ENCODE assay signal across 29 cellular contexts in the genomic region with DNA sequence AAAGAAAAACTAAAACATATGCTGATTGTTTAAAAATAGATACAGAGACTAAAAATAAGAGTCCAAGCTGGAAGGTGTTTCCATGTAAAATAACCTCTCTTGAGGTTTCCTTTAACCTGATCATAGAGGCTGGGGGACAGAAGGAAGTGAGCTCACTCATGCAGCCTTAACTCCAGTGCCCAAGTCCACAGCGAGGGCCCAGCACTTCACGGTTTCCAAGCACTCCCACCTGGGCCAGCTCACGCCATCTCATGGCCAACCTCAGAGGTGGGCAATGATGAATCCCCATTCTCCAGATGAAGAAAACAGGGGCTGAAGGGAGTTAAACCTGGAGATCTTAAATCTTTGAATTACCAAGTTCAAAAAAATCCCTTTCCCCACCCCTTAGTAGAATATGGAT. TPM values are rescaled to one million over a fixed set of nuclear protein-coding genes. Genes with fewer than 3 reads are reported as not detected.
DNase-seq lines count a peak whose midpoint lies in the region; TF ChIP-seq lines count a peak whose summit lies in the region.
"Had no signal": no experiment of that assay in that cellular context is flagged by ENCODE, and none has a peak within 500 bp of the region (broad histone marks: within the 10 kb centered on the region; RNA-seq: fewer than 3 reads in every experiment).

No MANE protein-coding gene starts in this region.

- TF ChIP-seq CTCF in left ventricle myocardium inferior (IDR thresholded peaks at IDR 0.05; ENCODE audit: borderline replicate concordance) = no peak
- no peak for TF ChIP-seq CTCF in suprapubic skin (IDR thresholded peaks at IDR 0.05)

- no peaks in the 10 kb centered on the region for H4K20me1 ChIP-seq in Karpas-422 (ENCODE audit: insufficient read depth, low read depth, low read length)

- WGBS in suprapubic skin = 68% methylated on average over 3 of the region's 3 CpGs

- H3K79me2 ChIP-seq in Karpas-422 (ENCODE audit: low read length) = no peaks in the 10 kb centered on the region

- peaks cover 82% of the 10 kb centered on the region for H3K36me3 Mint-ChIP-seq in activated T-cell treated with anti-CD3 and anti-CD28 coated beads, Interleukin-2, amount 50 U/mL, for 24 hours (ENCODE audit: low read depth)

- H3K9me3 Mint-ChIP-seq in activated T-cell treated with anti-CD3 and anti-CD28 coated beads, Interleukin-2, amount 50 U/mL, for 24 hours = no peaks in the 10 kb centered on the region
- H3K9me3 Mint-ChIP-seq: CD4-positive, alpha-beta memory T cell; nephron progenitor cell; stimulated activated memory B cell treated with anti-CD40 and anti-IgM and Interleukin-4, amounts not matched to agents 10 μg/mL and 1 μg/mL and 100 μg/mL, for 72 hours had no signal

- H3K4me1 Mint-ChIP-seq in activated T-cell treated with anti-CD3 and anti-CD28 coated beads, Interleukin-2, amount 50 U/mL, for 24 hours (ENCODE audit: low read depth) = no peaks in the 10 kb centered on the region
- H3K4me1 Mint-ChIP-seq: CD4-positive, alpha-beta memory T cell; nephron progenitor cell had no signal

- no peak for TF ChIP-seq POLR2A in suprapubic skin (IDR thresholded peaks at IDR 0.05)

- H3K27ac Mint-ChIP-seq in activated T-cell treated with anti-CD3 and anti-CD28 coated beads, Interleukin-2, amount 50 U/mL, for 24 hours = peak overlapping the region; percentile 40
- H3K27ac Mint-ChIP-seq: CD4-positive, alpha-beta memory T cell; stimulated activated memory B cell treated with anti-CD40 and anti-IgM and Interleukin-4, amounts not matched to agents 10 μg/mL and 1 μg/mL and 100 μg/mL, for 72 hours had no signal

- no peak overlapping the region for H3K9ac ChIP-seq in Karpas-422 (ENCODE audit: low read length)
- peak overlapping the region; percentile 67 to 89 (median 80) for H3K9ac ChIP-seq in skeletal muscle tissue (ENCODE audit: low read depth in 1 of 3, low read length in 3 of 3)

- no peaks in the 10 kb centered on the region for H3K27me3 Mint-ChIP-seq in activated T-cell treated with anti-CD3 and anti-CD28 coated beads, Interleukin-2, amount 50 U/mL, for 24 hours
- H3K27me3 Mint-ChIP-seq: CD4-positive, alpha-beta memory T cell; stimulated activated memory B cell treated with anti-CD40 and anti-IgM and Interleukin-4, amounts not matched to agents 10 μg/mL and 1 μg/mL and 100 μg/mL, for 72 hours had no signal

- H3K4me3 Mint-ChIP-seq in activated T-cell treated with anti-CD3 and anti-CD28 coated beads, Interleukin-2, amount 50 U/mL, for 24 hours = no peak overlapping the region
- H3K4me3 Mint-ChIP-seq: CD4-positive, alpha-beta memory T cell; nephron progenitor cell; stimulated activated memory B cell treated with anti-CD40 and anti-IgM and Interleukin-4, amounts not matched to agents 10 μg/mL and 1 μg/mL and 100 μg/mL, for 72 hours had no signal

- no peak overlapping the region for H2AFZ ChIP-seq in Karpas-422 (ENCODE audit: low read length)

- peak overlapping the region; percentile 32; the same call in 1 of the 2 replicates for H3K27ac ChIP-seq in Karpas-422 (ENCODE audit: low read length)
- peak overlapping the region; percentile 81 for H3K27ac ChIP-seq in left ventricle myocardium inferior (replicated peaks)
- peak overlapping the region; percentile 90 for H3K27ac ChIP-seq in skeletal muscle tissue (ENCODE audit: low read depth, low read length)
- no peak overlapping the region for H3K27ac ChIP-seq in suprapubic skin
- H3K27ac ChIP-seq: gastroesophageal sphincter, lower lobe of right lung, ovary, Peyer's patch, testis, uterus had no signal

- DNase-seq in activated T-cell treated with anti-CD3 and anti-CD28 coated beads, Interleukin-2, amount 50 U/mL, for 24 hours = no peak
- DNase-seq in activated T-cell treated with anti-CD3 and anti-CD28 coated beads for 4 hours = no peak
- DNase-seq in Karpas-422 = no peak
- no peak for DNase-seq in left ventricle myocardium inferior
- no peak for DNase-seq in suprapubic skin (ENCODE audit: low spot score in 2 of 2)
- no peak for DNase-seq in medulla oblongata (ENCODE audit: extremely low spot score)
- DNase-seq in GM19240 (ENCODE audit: insufficient read length, low spot score) = no peak
- DNase-seq: 8988T; activated CD8-positive, alpha-beta memory T cell treated with anti-CD3 and anti-CD28 coated beads, Interleukin-2, amount 50 U/mL, for 4 hours; activated effector memory CD4-positive, alpha-beta T cell treated with Interleukin-2 at 50 U/mL for 16 hours; CD4-positive, alpha-beta memory T cell; dermis blood vessel endothelial cell; islet precursor cell; lower lobe of right lung; mucosa of descending colon; NCI-H2029; NCI-H526; nephron progenitor cell; ovary; Peyer's patch; stimulated activated CD4-positive, alpha-beta T cell treated with anti-CD3 and anti-CD28 coated beads, Interleukin-12 subunit alpha, Interleukin-12 subunit beta, amount 100 ng/mL, for 4 hours; stimulated activated CD4-positive, alpha-beta T cell treated with anti-CD3 and anti-CD28 coated beads, Interleukin-4, amount 100 ng/mL, for 24 hours; SW 1271; T1000; testis; uterus had no signal

- no peak for TF ChIP-seq EP300 in suprapubic skin (IDR thresholded peaks at IDR 0.05)

- intact Hi-C loops in left ventricle myocardium inferior (cut with micrococcal nuclease) = no loop called here

- H3K4me1 ChIP-seq in Karpas-422 (ENCODE audit: low read length) (peaks cover 12% of the 10 kb centered on the region), left ventricle myocardium inferior (peaks cover 45% of the 10 kb centered on the region), skeletal muscle tissue (ENCODE audit: control insufficient read depth in 3 of 3, insufficient read depth in 3 of 3, low read length in 3 of 3) (peaks cover 20 to 51% (median 33%) of the 10 kb centered on the region in 3 donors), suprapubic skin (no peaks in the 10 kb centered on the region)
- H3K4me1 ChIP-seq: gastroesophageal sphincter, Peyer's patch, uterus had no signal

- no peaks in the 10 kb centered on the region for H3K9me2 ChIP-seq in Karpas-422 (replicated peaks; ENCODE audit: insufficient read depth, low read length)

- H3K36me3 ChIP-seq in Karpas-422 (ENCODE audit: insufficient read depth, low read length) (peaks cover 32% of the 10 kb centered on the region), left ventricle myocardium inferior (peaks cover 54% of the 10 kb centered on the region), skeletal muscle tissue (ENCODE audit: control insufficient read depth in 3 of 3, insufficient read depth in 3 of 3, low read length in 3 of 3) (peaks cover 8 to 15% (median 10%) of the 10 kb centered on the region in 3 donors), suprapubic skin (peaks cover 69% of the 10 kb centered on the region)
- H3K36me3 ChIP-seq: ovary, uterus had no signal

- no peak overlapping the region for H3K4me2 ChIP-seq in Karpas-422 (ENCODE audit: low read depth, low read length, poor library complexity, severe bottlenecking)

- H3K9me3 ChIP-seq in Karpas-422 (ENCODE audit: low read length) = no peaks in the 10 kb centered on the region
- H3K9me3 ChIP-seq in left ventricle myocardium inferior (replicated peaks) = no peaks in the 10 kb centered on the region
- H3K9me3 ChIP-seq in skeletal muscle tissue (ENCODE audit: control insufficient read depth in 3 of 3, low read length in 3 of 3) = no peaks in the 10 kb centered on the region
- H3K9me3 ChIP-seq in suprapubic skin = no peaks in the 10 kb centered on the region
- H3K9me3 ChIP-seq: gastroesophageal sphincter, lower lobe of right lung, mucosa of descending colon, ovary, Peyer's patch, testis, uterus had no signal

- H3K4me3 ChIP-seq in Karpas-422 (ENCODE audit: low read length) (no peak overlapping the region), left ventricle myocardium inferior (peak overlapping the region; percentile 23), skeletal muscle tissue (ENCODE audit: low read length in 3 of 3) (peak overlapping the region; percentile 20 to 73 (median 51)), suprapubic skin (no peak overlapping the region)
- H3K4me3 ChIP-seq: gastroesophageal sphincter, lower lobe of right lung, mucosa of descending colon, ovary, Peyer's patch, testis, uterus had no signal

- no peaks in the 10 kb centered on the region for H3K27me3 ChIP-seq in Karpas-422 (ENCODE audit: low read length)
- H3K27me3 ChIP-seq in left ventricle myocardium inferior (ENCODE audit: low read depth) = no peaks in the 10 kb centered on the region
- no peaks in the 10 kb centered on the region for H3K27me3 ChIP-seq in skeletal muscle tissue (ENCODE audit: control insufficient read depth in 3 of 3, insufficient read depth in 3 of 3, low read length in 3 of 3)
- H3K27me3 ChIP-seq in suprapubic skin = no peaks in the 10 kb centered on the region
- H3K27me3 ChIP-seq: gastroesophageal sphincter, ovary, Peyer's patch, testis, uterus had no signal

RNA-seq across cellular contexts. Expression of gene TFIP11, which starts 14.9 kb away (rescaled TPM):
- 39.4 and 46.0 TPM in 2 replicates for total RNA-seq in Karpas-422 (2014; rRNA removed; shearing (Covaris generic); ENCODE audit: low replicate concordance)
- total RNA-seq in left ventricle myocardium inferior (25.7 TPM), skeletal muscle tissue (30.3 TPM), suprapubic skin (10 to 100 TPM; 35.3 to 46.3 (median 37.5) TPM)

RNA-seq across cellular contexts. Expression of gene SRRD, which starts 43.5 kb away (rescaled TPM):
- total RNA-seq in Karpas-422 (2014; rRNA removed; shearing (Covaris generic); ENCODE audit: low replicate concordance) = 13.8 and 43.5 TPM in 2 replicates
- total RNA-seq in left ventricle myocardium inferior = 23.5 TPM
- total RNA-seq in skeletal muscle tissue = 8.9 TPM
- 10 to 100 TPM; 11.2 to 16.3 (median 14.1) TPM for total RNA-seq in suprapubic skin

RNA-seq across cellular contexts. Expression of gene HPS4, which starts 43.6 kb away (rescaled TPM):
- 42.1 and 46.1 TPM in 2 replicates for total RNA-seq in Karpas-422 (2014; rRNA removed; shearing (Covaris generic); ENCODE audit: low replicate concordance)
- 11.7 TPM for total RNA-seq in left ventricle myocardium inferior
- total RNA-seq in skeletal muscle tissue = 20.9 TPM
- total RNA-seq in suprapubic skin = 100 to 1,000 TPM in 1 of 4 donors, 10 to 100 TPM in 3; 46.5 to 152 (median 62.9) TPM

Comparison
In these comparisons a context has a peak if more than half of its experiments do, and no peak if none do; other contexts are left out.
1. H3K4me3 ChIP-seq: peak in left ventricle myocardium inferior (single experiment) and skeletal muscle tissue (3 of 3); none in Karpas-422 (single experiment) and suprapubic skin (single experiment).